Comparison of ENCODE assay signal across 8 cellular contexts in the genomic region with DNA sequence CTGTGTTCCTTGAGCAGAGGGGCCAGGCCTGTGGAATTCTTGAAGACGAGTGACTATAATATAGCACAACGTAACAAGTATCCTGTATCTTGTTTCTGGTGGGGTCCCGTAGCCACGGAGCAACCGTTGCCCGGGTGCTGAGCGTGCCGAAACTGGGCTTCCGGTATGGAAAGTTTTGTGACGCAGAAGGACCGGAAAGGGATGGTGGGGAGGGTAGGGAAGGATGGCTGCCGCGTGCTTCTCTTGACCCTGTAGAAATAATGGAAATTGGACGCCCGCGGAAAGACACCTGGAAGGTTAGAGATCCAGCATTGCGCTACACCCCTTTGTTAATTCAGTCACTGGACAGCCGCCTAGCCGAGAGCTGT. TPM values are rescaled to one million over a fixed set of nuclear protein-coding genes. Genes with fewer than 3 reads are reported as not detected.
DNase-seq lines count a peak whose midpoint lies in the region; ATAC-seq and TF ChIP-seq lines count a peak whose summit lies in the region.

No MANE protein-coding gene starts in this region.

- H3K36me3 ChIP-seq in PC-9 (ENCODE audit: low read depth): no peaks in the 10 kb centered on the region

- DNase-seq in G401 (ENCODE audit: low spot score) (peak; percentile 65), fibroblast of peridontal ligament (ENCODE audit: extremely low read depth) (peak; percentile 75), GDM1 (lab: John Stamatoyannopoulos, UW) (no peak), PC-9 (no peak)
- DNase-seq in activated CD4-positive, CD25-positive, alpha-beta regulatory T cell treated with anti-CD3 and anti-CD28 coated beads, Interleukin-2, amount 50 U/mL, for 16 hours (ENCODE audit: low read depth, low spot score): peak; percentile 40
- peak; percentile 29 to 35 for DNase-seq in stimulated activated CD4-positive, alpha-beta T cell treated with anti-CD3 and anti-CD28 coated beads, Interleukin-15, amount 100 ng/mL, for 1 hour (ENCODE audit: low read depth in 1 of 2, low spot score in 1 of 2)

- H3K27ac ChIP-seq in PC-9: no peak overlapping the region

- CTCF ChIA-PET in PC-9 (lab: Charles Lee): no interaction called here

- BruUV-seq in PC-9 (replicated peaks; lab: Mats Ljungman, UMichigan): no TSS peak

- no peaks in the 10 kb centered on the region for H3K79me2 ChIP-seq in PC-9 (ENCODE audit: low read depth)

- no peaks in the 10 kb centered on the region for H3K27me3 ChIP-seq in PC-9 (ENCODE audit: insufficient read depth, low read depth)

- in situ Hi-C loops in G401 (cut with HindIII; ENCODE audit: low sequenced_read_pairs): no loop called here

- no peak overlapping the region for H2AFZ ChIP-seq in PC-9

- TF ChIP-seq CTCF in PC-9 (conservative IDR thresholded peaks at IDR 0.05): no peak

- POLR2A ChIA-PET in PC-9 (lab: Charles Lee; ENCODE audit: unreplicated experiment): no interaction called here

- intact Hi-C loops in PC-9 (cut with micrococcal nuclease; ENCODE audit: unreplicated experiment): no loop called here

- H3K4me2 ChIP-seq in PC-9: no peak overlapping the region

- H3K9me3 ChIP-seq in PC-9 (ENCODE audit: insufficient read depth, low read depth): no peaks in the 10 kb centered on the region

- no peaks in the 10 kb centered on the region for H3F3A ChIP-seq in PC-9 (ENCODE audit: insufficient read depth, low read depth)

- H3K9me2 ChIP-seq in PC-9 (ENCODE audit: insufficient read depth): no peaks in the 10 kb centered on the region

- ATAC-seq in HG03460 (IDR thresholded peaks at IDR 0.05; ENCODE audit: unreplicated experiment): peak; percentile 47
- ATAC-seq in HG02885 (IDR thresholded peaks at IDR 0.05; ENCODE audit: poor library complexity, unreplicated experiment): no peak

- no peaks in the 10 kb centered on the region for H3K4me1 ChIP-seq in PC-9 (replicated peaks; ENCODE audit: insufficient read depth)

- no peaks in the 10 kb centered on the region for H4K20me1 ChIP-seq in PC-9 (ENCODE audit: insufficient read depth)

- no peak overlapping the region for H3K4me3 ChIP-seq in PC-9

RNA-seq across cellular contexts. Expression of a gene that starts 0.8 kb away (rescaled TPM):
- total RNA-seq in G401 (2014; rRNA removed; shearing (Covaris generic)): 30.6 and 54.2 TPM in 2 replicates
- total RNA-seq in PC-9 (2021): not detected in 2 replicates

Comparison
In these comparisons a context has a peak if more than half of its experiments do, and no peak if none do; other contexts are left out.
1. DNase-seq: peak in G401 (single experiment), activated CD4-positive, CD25-positive, alpha-beta regulatory T cell treated with anti-CD3 and anti-CD28 coated beads, Interleukin-2, amount 50 U/mL, for 16 hours (single experiment), fibroblast of peridontal ligament (single experiment) and stimulated activated CD4-positive, alpha-beta T cell treated with anti-CD3 and anti-CD28 coated beads, Interleukin-15, amount 100 ng/mL, for 1 hour (2 of 2); none in GDM1 (single experiment) and PC-9 (0 of 2).